ENCODE assay signal across 8 cellular contexts in the genomic region with DNA sequence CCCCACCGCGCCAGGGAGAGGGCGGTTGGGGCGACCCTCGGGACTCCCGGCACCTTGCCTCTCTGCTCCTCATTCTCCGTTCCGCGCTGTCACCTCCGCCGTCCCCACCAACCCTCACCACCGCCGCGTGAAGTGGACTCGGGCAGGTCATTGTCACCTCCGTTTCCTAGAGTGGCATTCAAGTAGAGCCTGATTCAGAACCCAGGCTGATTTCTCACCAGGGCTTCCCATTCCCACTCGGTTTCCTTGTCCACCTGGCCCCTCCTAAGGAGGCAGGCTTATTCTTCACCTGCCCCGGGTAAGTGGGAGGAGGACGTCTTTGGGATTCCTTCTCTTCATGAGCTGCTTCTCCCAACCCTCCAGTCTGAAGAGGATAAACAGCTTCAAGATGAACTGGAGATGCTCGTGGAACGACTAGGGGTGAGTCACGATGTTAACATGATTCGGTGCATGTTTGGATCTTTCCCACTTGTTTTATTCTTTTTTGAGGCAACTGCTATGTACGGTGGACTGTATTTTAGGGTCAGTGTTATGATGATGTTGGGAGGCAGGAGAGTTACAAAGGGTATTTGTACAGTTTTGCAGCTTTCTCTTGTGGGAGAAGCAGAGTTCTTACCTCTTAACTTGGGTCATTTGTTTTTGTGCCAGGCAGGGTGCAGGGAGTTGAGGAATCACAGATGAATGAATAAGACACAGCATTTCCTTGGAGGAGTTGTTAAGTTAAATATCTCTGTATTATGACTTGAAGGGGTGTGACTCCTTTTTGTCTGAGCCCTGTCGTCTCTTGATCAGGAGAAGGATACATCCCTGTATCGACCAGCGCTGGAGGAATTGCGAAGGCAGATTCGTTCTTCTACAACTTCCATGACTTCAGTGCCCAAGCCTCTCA. TPM values are rescaled to one million over a fixed set of nuclear protein-coding genes. Genes with fewer than 3 reads are reported as not detected.
DNase-seq lines count a peak whose midpoint lies in the region; ATAC-seq and TF ChIP-seq lines count a peak whose summit lies in the region.

No MANE protein-coding gene starts in this region.

- peaks cover 21% of the 10 kb centered on the region for H3K4me1 Mint-ChIP-seq in activated naive CD8-positive, alpha-beta T cell treated with anti-CD3 and anti-CD28 coated beads, Interleukin-2, amount 10 ng/mL, durations not matched to agents 7 days and 5 days

- ATAC-seq in HG03175 (IDR thresholded peaks at IDR 0.05; ENCODE audit: unreplicated experiment) = peak; percentile 10
- ATAC-seq in activated naive CD8-positive, alpha-beta T cell treated with anti-CD3 and anti-CD28 coated beads, Interleukin-2, amount 10 ng/mL, durations not matched to agents 7 days and 5 days (ENCODE audit: low read depth) = no peak

- H3K27me3 Mint-ChIP-seq in activated naive CD8-positive, alpha-beta T cell treated with anti-CD3 and anti-CD28 coated beads, Interleukin-2, amount 10 ng/mL, durations not matched to agents 7 days and 5 days = peaks cover 2% of the 10 kb centered on the region

- TF ChIP-seq CTCF in BE2C (IDR thresholded peaks at IDR 0.05; ENCODE audit: low read depth, low read length) = no peak

- DNase-seq in BE2C (no peak), iris pigment epithelial cell (ENCODE audit: low read depth) (peak; percentile 76), SK-N-DZ (ENCODE audit: low spot score) (no peak), A172 (ENCODE audit: low spot score) (no peak)
- no peak for DNase-seq in activated naive CD8-positive, alpha-beta T cell treated with anti-CD3 and anti-CD28 coated beads, Interleukin-2, amount 10 ng/mL, durations not matched to agents 7 days and 5 days
- DNase-seq in activated effector memory CD4-positive, alpha-beta T cell treated with anti-CD3 and anti-CD28 coated beads, Interleukin-2, amount 50 U/mL, for 16 hours = no peak

- peak overlapping the region; percentile 62 for H3K27ac ChIP-seq in temporal lobe (ENCODE audit: low read depth, low read length)

- peaks cover 13% of the 10 kb centered on the region for H3K36me3 Mint-ChIP-seq in activated naive CD8-positive, alpha-beta T cell treated with anti-CD3 and anti-CD28 coated beads, Interleukin-2, amount 10 ng/mL, durations not matched to agents 7 days and 5 days

- peak overlapping the region; percentile 82 for H3K27ac Mint-ChIP-seq in activated naive CD8-positive, alpha-beta T cell treated with anti-CD3 and anti-CD28 coated beads, Interleukin-2, amount 10 ng/mL, durations not matched to agents 7 days and 5 days

- no peaks in the 10 kb centered on the region for H3K27me3 ChIP-seq in BE2C

- peak overlapping the region; percentile 92 for H3K4me3 Mint-ChIP-seq in activated naive CD8-positive, alpha-beta T cell treated with anti-CD3 and anti-CD28 coated beads, Interleukin-2, amount 10 ng/mL, durations not matched to agents 7 days and 5 days

- no peaks in the 10 kb centered on the region for H3K9me3 ChIP-seq in BE2C

- H3K4me1 ChIP-seq in BE2C = no peaks in the 10 kb centered on the region

- peaks cover 48% of the 10 kb centered on the region for H3K36me3 ChIP-seq in BE2C

- peak overlapping the region; percentile 95 for H3K4me3 ChIP-seq in BE2C (ENCODE audit: low read depth, low read length)

- POLR2A ChIA-PET in activated naive CD8-positive, alpha-beta T cell treated with anti-CD3 and anti-CD28 coated beads, Interleukin-2, amount 10 ng/mL, durations not matched to agents 7 days and 5 days (lab: Charles Lee) = interaction anchor here (1.4 kb wide), 1 partner anchor 62 kb away, joined by 5 read pairs; no protein-coding TSS in a partner anchor

- no peaks in the 10 kb centered on the region for H3K9me3 Mint-ChIP-seq in activated naive CD8-positive, alpha-beta T cell treated with anti-CD3 and anti-CD28 coated beads, Interleukin-2, amount 10 ng/mL, durations not matched to agents 7 days and 5 days

RNA-seq across cellular contexts. Expression of a gene that starts 0.7 kb away (rescaled TPM):
- polyA plus RNA-seq in BE2C (2012; ENCODE audit: insufficient read depth, insufficient read length, low read depth) = 356 TPM
- 100 to 1,000 TPM; 171 to 172 TPM for total RNA-seq in activated naive CD8-positive, alpha-beta T cell treated with anti-CD3 and anti-CD28 coated beads, Interleukin-2, amount 10 ng/mL, durations not matched to agents 7 days and 5 days
- total RNA-seq in temporal lobe = 207 TPM
- polyA plus RNA-seq in SK-N-DZ (2014; cell fraction: cytosol; rRNA removed) = 309 and 324 TPM in 2 replicates
- polyA plus RNA-seq in SK-N-DZ (2014; cell fraction: nucleus; rRNA removed) = 291 and 316 TPM in 2 replicates
- total RNA-seq in A172 (2014; rRNA removed; shearing (Covaris generic)) = 633 and 926 TPM in 2 replicates

RNA-seq across cellular contexts. Expression of a gene that starts 14.7 kb away (rescaled TPM):
- polyA plus RNA-seq in BE2C (2012; ENCODE audit: insufficient read depth, insufficient read length, low read depth) = 549 TPM
- 100 to 1,000 TPM; 253 to 258 TPM for total RNA-seq in activated naive CD8-positive, alpha-beta T cell treated with anti-CD3 and anti-CD28 coated beads, Interleukin-2, amount 10 ng/mL, durations not matched to agents 7 days and 5 days
- total RNA-seq in temporal lobe = 107 TPM
- 257 and 261 TPM in 2 replicates for polyA plus RNA-seq in SK-N-DZ (2014; cell fraction: cytosol; rRNA removed)
- 213 and 251 TPM in 2 replicates for polyA plus RNA-seq in SK-N-DZ (2014; cell fraction: nucleus; rRNA removed)
- total RNA-seq in A172 (2014; rRNA removed; shearing (Covaris generic)) = 422 and 446 TPM in 2 replicates

RNA-seq across cellular contexts. Expression of a gene that starts 23.9 kb away (rescaled TPM):
- polyA plus RNA-seq in BE2C (2012; ENCODE audit: insufficient read depth, insufficient read length, low read depth) = 2.0 TPM
- total RNA-seq in activated naive CD8-positive, alpha-beta T cell treated with anti-CD3 and anti-CD28 coated beads, Interleukin-2, amount 10 ng/mL, durations not matched to agents 7 days and 5 days = not detected
- total RNA-seq in temporal lobe = 2.7 TPM
- 0.10 and 0.14 TPM in 2 replicates for polyA plus RNA-seq in SK-N-DZ (2014; cell fraction: cytosol; rRNA removed)
- polyA plus RNA-seq in SK-N-DZ (2014; cell fraction: nucleus; rRNA removed) = 2.0 and 3.1 TPM in 2 replicates
- not detected in 2 replicates for total RNA-seq in A172 (2014; rRNA removed; shearing (Covaris generic))

RNA-seq across cellular contexts. Expression of a gene that starts 37.7 kb away (rescaled TPM):
- polyA plus RNA-seq in BE2C (2012; ENCODE audit: insufficient read depth, insufficient read length, low read depth) = 36.2 TPM
- 1 to 10 TPM; 5.5 to 6.1 TPM for total RNA-seq in activated naive CD8-positive, alpha-beta T cell treated with anti-CD3 and anti-CD28 coated beads, Interleukin-2, amount 10 ng/mL, durations not matched to agents 7 days and 5 days
- total RNA-seq in temporal lobe = 40.1 TPM
- 39.7 and 60.4 TPM in 2 replicates for polyA plus RNA-seq in SK-N-DZ (2014; cell fraction: cytosol; rRNA removed)
- polyA plus RNA-seq in SK-N-DZ (2014; cell fraction: nucleus; rRNA removed) = 45.1 and 58.4 TPM in 2 replicates
- 0.62 and 0.65 TPM in 2 replicates for total RNA-seq in A172 (2014; rRNA removed; shearing (Covaris generic))

RNA-seq across cellular contexts. Expression of a gene that starts 38.4 kb away (rescaled TPM):
- polyA plus RNA-seq in BE2C (2012; ENCODE audit: insufficient read depth, insufficient read length, low read depth) = 12.8 TPM
- not detected for total RNA-seq in activated naive CD8-positive, alpha-beta T cell treated with anti-CD3 and anti-CD28 coated beads, Interleukin-2, amount 10 ng/mL, durations not matched to agents 7 days and 5 days
- 3.0 TPM for total RNA-seq in temporal lobe
- 3.4 and 3.9 TPM in 2 replicates for polyA plus RNA-seq in SK-N-DZ (2014; cell fraction: cytosol; rRNA removed)
- 0.60 and 1.1 TPM in 2 replicates for polyA plus RNA-seq in SK-N-DZ (2014; cell fraction: nucleus; rRNA removed)
- 1.6 and 1.8 TPM in 2 replicates for total RNA-seq in A172 (2014; rRNA removed; shearing (Covaris generic))
